ENCODE assay signal across 8 cellular contexts in genomic region chr6:138109042-138109997, GRCh38. TPM values are rescaled to one million over a fixed set of nuclear protein-coding genes. Genes with fewer than 3 reads are reported as not detected.
DNase-seq lines count a peak whose midpoint lies in the region; ATAC-seq, FAIRE-seq and TF ChIP-seq lines count a peak whose summit lies in the region.

No MANE protein-coding gene starts in this region.

- H3K36me3 ChIP-seq in bronchial epithelial cell (ENCODE audit: control insufficient read depth, insufficient read depth, low read length), result peaks cover 4% of the 10 kb centered on the region

- TF ChIP-seq CTCF in HFF-Myc (IDR thresholded peaks at IDR 0.05; ENCODE audit: low read depth, low read length, missing control alignments), result peak; percentile 93
- TF ChIP-seq CTCF in activated B cell treated with CpG ODN at 0.5 μM for 24 hours (IDR thresholded peaks at IDR 0.05), result peak; percentile 93
- peak; percentile 78 for TF ChIP-seq CTCF in bronchial epithelial cell (IDR thresholded peaks at IDR 0.05; ENCODE audit: insufficient read depth, low read length, severe bottlenecking)

- CTCF ChIA-PET in activated B cell treated with CpG ODN at 0.5 μM for 24 hours (lab: Charles Lee), result interaction anchor here (1.5 to 2.9 kb wide), 6 partner anchors 7 to 447 kb away, joined by 4 to 17 read pairs (median 8); no protein-coding TSS in a partner anchor

- FAIRE-seq in bronchial epithelial cell (lab: Jason Lieb, UNC), result peak; percentile 52

- H3K4me1 Mint-ChIP-seq in activated B cell treated with CpG ODN at 0.5 μM for 24 hours, result peaks cover 17% of the 10 kb centered on the region

- DNase-seq in DMS53 (lab: John Stamatoyannopoulos, UW) (peak; percentile 80), HFF-Myc (ENCODE audit: extremely low read depth, low read depth) (peak; percentile 50), NCI-H2196 (lab: John Stamatoyannopoulos, UW; ENCODE audit: unreplicated experiment) (peak; percentile 73), activated B cell treated with CpG ODN at 0.5 μM for 24 hours (peak; percentile 50), bronchial epithelial cell (ENCODE audit: low read depth) (peak; percentile 88), left colon (peak; percentile 34 to 85)
- peak; percentile 61 to 72 for DNase-seq in stimulated activated CD4-positive, alpha-beta T cell treated with anti-CD3 and anti-CD28 coated beads, Interleukin-4, amount 100 ng/mL, for 4 hours

- H3K4me3 Mint-ChIP-seq in activated B cell treated with CpG ODN at 0.5 μM for 24 hours, result peak overlapping the region; percentile 39

- no peak overlapping the region for H3K27ac Mint-ChIP-seq in activated B cell treated with CpG ODN at 0.5 μM for 24 hours

- POLR2A ChIA-PET in activated B cell treated with CpG ODN at 0.5 μM for 24 hours (lab: Charles Lee), result no interaction called here

- intact Hi-C loops in activated B cell treated with CpG ODN at 0.5 μM for 24 hours (cut with micrococcal nuclease), result loop anchor here (1.0 to 5.0 kb wide), 10 partner anchors 108 to 1142 kb away; partner anchors contain the start of genes CCDC28A and TNFAIP3
- intact Hi-C loops in left colon (cut with DNase I, micrococcal nuclease), result loop anchor here in 1 of 2 donors (2.0 to 5.0 kb wide), 2 partner anchors 109 to 402 kb away; no protein-coding TSS in a partner anchor

- no peaks in the 10 kb centered on the region for H3K9me3 Mint-ChIP-seq in activated B cell treated with CpG ODN at 0.5 μM for 24 hours

- ATAC-seq in activated B cell treated with CpG ODN at 0.5 μM for 24 hours (ENCODE audit: low read depth) (peak; percentile 73), left colon (no peak), GM21786 (IDR thresholded peaks at IDR 0.05; ENCODE audit: unreplicated experiment) (no peak)

- peaks cover 28% of the 10 kb centered on the region for H3K27me3 Mint-ChIP-seq in activated B cell treated with CpG ODN at 0.5 μM for 24 hours

- no peaks in the 10 kb centered on the region for H3K36me3 Mint-ChIP-seq in activated B cell treated with CpG ODN at 0.5 μM for 24 hours (ENCODE audit: low read depth)

- H3K27me3 ChIP-seq in bronchial epithelial cell (ENCODE audit: control insufficient read depth, insufficient read depth, low read length), result no peaks in the 10 kb centered on the region

- H3K4me3 ChIP-seq in HFF-Myc (replicated peaks; ENCODE audit: low read depth, low read length) (no peak overlapping the region), bronchial epithelial cell (ENCODE audit: low read depth, low read length) (no peak overlapping the region)

RNA-seq across cellular contexts. Expression of gene PERP, which starts 2.1 kb away (rescaled TPM):
- total RNA-seq in activated B cell treated with CpG ODN at 0.5 μM for 24 hours (0.18 and 0.20 TPM in 2 replicates), bronchial epithelial cell (161 and 401 TPM in 2 replicates), left colon (10 to 100 TPM; 64.3 to 81.2 TPM)

RNA-seq across cellular contexts. Expression of gene ARFGEF3, which starts 52.4 kb away (rescaled TPM):
- 0.02 TPM in 2 replicates for total RNA-seq in activated B cell treated with CpG ODN at 0.5 μM for 24 hours
- total RNA-seq in bronchial epithelial cell, result 10.3 and 14.2 TPM in 2 replicates
- total RNA-seq in left colon, result 10 to 100 TPM; 19.1 to 24.8 TPM

Comparison
In these comparisons a context has a peak if more than half of its experiments do, and no peak if none do; other contexts are left out.
1. RNA of gene PERP, which starts 2.1 kb away (total RNA-seq): 161 to 401 TPM in bronchial epithelial cell and 64.3 to 81.2 TPM in left colon; 0.18 to 0.20 TPM in activated B cell treated with CpG ODN at 0.5 μM for 24 hours; every median in the first group is over 10 times any median in the second.
2. RNA of gene ARFGEF3, which starts 52.4 kb away (total RNA-seq): 19.1 to 24.8 TPM in left colon and 10.3 to 14.2 TPM in bronchial epithelial cell; 0.02 TPM in activated B cell treated with CpG ODN at 0.5 μM for 24 hours; every median in the first group is over 10 times any median in the second.
3. Peak in every context shown above with its lines, with median percentiles within 50 percentile points of each other: DNase-seq and CTCF ChIP-seq.